In genomic region chr7:51593638-51594037, GRCh38 we compare ENCODE assay signal across 17 cellular contexts.
DNase-seq lines count a peak whose midpoint lies in the region; ATAC-seq and TF ChIP-seq lines count a peak whose summit lies in the region.
"Had no signal": no experiment of that assay in that cellular context is flagged by ENCODE, and none has a peak within 500 bp of the region (broad histone marks: within the 10 kb centered on the region; RNA-seq: fewer than 3 reads in every experiment).

No MANE protein-coding gene starts in this region.

- H3K36me3 ChIP-seq in WERI-Rb-1: no peaks in the 10 kb centered on the region
- no peaks in the 10 kb centered on the region for H3K36me3 ChIP-seq in mucosa of descending colon (ENCODE audit: low read depth)

- H3K4me3 ChIP-seq in WERI-Rb-1 (ENCODE audit: low read depth, low read length) (peak overlapping the region; percentile 46), mucosa of descending colon (no peak overlapping the region)

- ATAC-seq in mucosa of descending colon (peak; percentile 60), GM21723 (IDR thresholded peaks at IDR 0.05; ENCODE audit: unreplicated experiment) (no peak), GM18870 (IDR thresholded peaks at IDR 0.05; ENCODE audit: unreplicated experiment) (no peak)
- ATAC-seq: CD8-positive, alpha-beta T cell; PC-3 had no signal

- H3K27me3 ChIP-seq in WERI-Rb-1 (ENCODE audit: insufficient read depth, low read depth, severe bottlenecking): no peaks in the 10 kb centered on the region

- peak; percentile 50 for DNase-seq in DMS 273 (lab: John Stamatoyannopoulos, UW; ENCODE audit: unreplicated experiment)
- no peak for DNase-seq in DMS 273 treated with DMSO at 0.1 percent for 48 hours (lab: John Stamatoyannopoulos, UW)
- DNase-seq in MV-4-11 (lab: John Stamatoyannopoulos, UW): peak; percentile 10
- peak; percentile 69 for DNase-seq in WERI-Rb-1
- DNase-seq in mucosa of descending colon: no peak
- no peak for DNase-seq in OCI-M1 (lab: John Stamatoyannopoulos, UW)
- DNase-seq: CD8-positive, alpha-beta T cell; KBM-7; NCI-H1092; NCI-H146; NCI-H2081 treated with DMSO at 0.1 percent for 48 hours; NCI-H2227 treated with DMSO at 0.1 percent for 48 hours; PC-3 had no signal

- peaks cover 11% of the 10 kb centered on the region for H3K9me3 ChIP-seq in WERI-Rb-1 (ENCODE audit: severe bottlenecking)
- peaks cover 5% of the 10 kb centered on the region for H3K9me3 ChIP-seq in mucosa of descending colon

- peaks cover 7% of the 10 kb centered on the region for H3K4me1 ChIP-seq in mucosa of descending colon (ENCODE audit: low read depth)

- intact Hi-C loops in mucosa of descending colon (cut with DNase I, micrococcal nuclease): no loop called here

- TF ChIP-seq CTCF in WERI-Rb-1 (IDR thresholded peaks at IDR 0.05; ENCODE audit: low read depth, low read length) (no peak), mucosa of descending colon (IDR thresholded peaks at IDR 0.05) (no peak)

- peak overlapping the region; percentile 91 for H3K27ac ChIP-seq in WERI-Rb-1
- H3K27ac ChIP-seq: 22Rv1, RWPE1 had no signal

Comparison
In these comparisons a context has a peak if more than half of its experiments do, and no peak if none do; other contexts are left out.
1. DNase-seq: peak in DMS 273 (single experiment), MV-4-11 (single experiment) and WERI-Rb-1 (single experiment); none in DMS 273 treated with DMSO at 0.1 percent for 48 hours (single experiment), mucosa of descending colon (0 of 3) and OCI-M1 (single experiment).